Comparison of ENCODE assay signal across 16 cellular contexts in the genomic region with DNA sequence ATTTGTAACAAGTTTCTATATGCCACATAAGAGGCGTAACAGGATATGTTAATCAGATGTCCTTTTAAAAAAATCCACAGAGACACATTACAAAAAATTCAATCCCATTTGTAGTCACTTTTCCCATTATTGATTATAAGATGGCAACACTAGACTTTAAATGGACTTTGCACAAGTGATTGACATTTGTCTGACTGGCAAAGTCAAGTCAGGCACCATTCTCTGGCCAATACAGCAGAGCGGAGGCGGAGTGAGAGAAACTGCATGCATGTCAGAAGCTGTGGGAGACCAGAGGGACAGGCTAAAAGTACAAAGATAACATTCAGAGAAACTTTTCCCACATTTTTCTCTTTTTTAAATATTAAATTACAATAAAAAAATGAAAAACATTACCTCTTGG. TPM values are rescaled to one million over a fixed set of nuclear protein-coding genes. Genes with fewer than 3 reads are reported as not detected.
DNase-seq lines count a peak whose midpoint lies in the region; ATAC-seq, FAIRE-seq and TF ChIP-seq lines count a peak whose summit lies in the region.
"Had no signal": no experiment of that assay in that cellular context is flagged by ENCODE, and none has a peak within 500 bp of the region (broad histone marks: within the 10 kb centered on the region; RNA-seq: fewer than 3 reads in every experiment).

No MANE protein-coding gene starts in this region.

- intact Hi-C loops in heart left ventricle (cut with DNase I) = no loop called here
- intact Hi-C loops in Right ventricle myocardium inferior (cut with DNase I) = no loop called here
- intact Hi-C loops in esophagus muscularis mucosa (cut with DNase I) = no loop called here
- intact Hi-C loops in spleen (cut with DNase I; ENCODE audit: low total_unique reads) = no loop called here

- H3K27ac ChIP-seq in heart left ventricle = peak overlapping the region in 8 of 12 donors; percentile 2 to 72 (median 36)
- H3K27ac ChIP-seq in esophagus muscularis mucosa (replicated peaks in 1 of 4) = peak overlapping the region; percentile 54 to 67 (median 64)
- H3K27ac ChIP-seq in spleen = no peak overlapping the region

- TF ChIP-seq POLR2A in heart left ventricle (IDR thresholded peaks at IDR 0.05) (no peak), esophagus muscularis mucosa (IDR thresholded peaks at IDR 0.05; ENCODE audit: low read depth) (no peak), spleen (IDR thresholded peaks at IDR 0.05) (no peak)

- no peaks in the 10 kb centered on the region for H3K9me3 ChIP-seq in heart left ventricle
- H3K9me3 ChIP-seq in esophagus muscularis mucosa = no peaks in the 10 kb centered on the region
- H3K9me3 ChIP-seq in spleen = peaks cover 0 to 9% (median 3%) of the 10 kb centered on the region in 8 donors
- H3K9me3 ChIP-seq: MG63 had no signal

- H3K4me1 ChIP-seq in heart left ventricle = peaks cover 0 to 20% (median 7%) of the 10 kb centered on the region in 12 donors
- H3K4me1 ChIP-seq in esophagus muscularis mucosa = peaks cover 6 to 21% (median 16%) of the 10 kb centered on the region in 4 donors
- H3K4me1 ChIP-seq in spleen = no peaks in the 10 kb centered on the region

- 91 to 98% (median 93%) methylated on average over 3 of the region's 3 CpGs for WGBS in heart left ventricle, 4 donors
- 93% methylated on average over 3 of the region's 3 CpGs for WGBS in esophagus muscularis mucosa
- WGBS in spleen, 5 donors = 91 to 100% (median 97%) methylated on average over 3 of the region's 3 CpGs

- no peaks in the 10 kb centered on the region for H3K36me3 ChIP-seq in heart left ventricle
- H3K36me3 ChIP-seq in esophagus muscularis mucosa = no peaks in the 10 kb centered on the region
- no peaks in the 10 kb centered on the region for H3K36me3 ChIP-seq in spleen
- H3K36me3 ChIP-seq: MG63 had no signal

- no peak for ATAC-seq in heart left ventricle
- ATAC-seq in Right ventricle myocardium inferior = no peak

- H3K27me3 ChIP-seq in heart left ventricle (no peaks in the 10 kb centered on the region), esophagus muscularis mucosa (no peaks in the 10 kb centered on the region), spleen (replicated peaks in 1 of 7) (no peaks in the 10 kb centered on the region)
- H3K27me3 ChIP-seq: MG63 had no signal

- TF ChIP-seq CTCF in heart left ventricle (IDR thresholded peaks at IDR 0.05) (no peak), esophagus muscularis mucosa (IDR thresholded peaks at IDR 0.05) (no peak), spleen (IDR thresholded peaks at IDR 0.05 in 8 of 11, conservative IDR thresholded peaks at IDR 0.05 in 3 of 11) (no peak)

- no peak for DNase-seq in heart left ventricle
- DNase-seq in Right ventricle myocardium inferior (ENCODE audit: missing footprints) = no peak
- DNase-seq in esophagus muscularis mucosa (ENCODE audit: extremely low spot score) = no peak
- peak; percentile 2 for DNase-seq in myocyte (ENCODE audit: low read depth)
- DNase-seq in activated CD4-positive, CD25-positive, alpha-beta regulatory T cell (lab: John Stamatoyannopoulos, UW) = no peak
- no peak for DNase-seq in spleen
- DNase-seq in NCI-H774 (lab: John Stamatoyannopoulos, UW) = no peak
- DNase-seq in frontal cortex (ENCODE audit: low spot score in 2 of 2) = no peak
- DNase-seq: C1 segment of cervical spinal cord, DMS 273 treated with DMSO at 0.1 percent for 48 hours, MG63, NCI-H1105, NCI-H187, NCI-H510A treated with DMSO at 0.1 percent for 48 hours, SIG-M5 had no signal

- FAIRE-seq in frontal cortex (lab: Jason Lieb, UNC) = no peak
- FAIRE-seq: RCC 7860 had no signal

- no peak for TF ChIP-seq EP300 in esophagus muscularis mucosa (IDR thresholded peaks at IDR 0.05)

- no peak overlapping the region for H3K4me3 ChIP-seq in heart left ventricle
- no peak overlapping the region for H3K4me3 ChIP-seq in esophagus muscularis mucosa
- H3K4me3 ChIP-seq in spleen = no peak overlapping the region
- H3K4me3 ChIP-seq: MG63 had no signal

RNA-seq across cellular contexts. Expression of a gene that starts 28.1 kb away (rescaled TPM):
- total RNA-seq in heart left ventricle = 100 to 1,000 TPM; 137 to 439 (median 218) TPM
- polyA plus RNA-seq in heart left ventricle = 10 to 100 TPM; 63.3 to 90.2 TPM
- total RNA-seq in Right ventricle myocardium inferior = 246 TPM
- 100 to 1,000 TPM in 3 of 4 donors, 10 to 100 TPM in 1; 88.9 to 455 (median 205) TPM for total RNA-seq in esophagus muscularis mucosa
- 2.3 and 3.7 TPM in 2 replicates for total RNA-seq in myocyte
- polyA plus RNA-seq in myocyte (2012) = 2.8 TPM
- total RNA-seq in spleen = 100 to 1,000 TPM in 1 of 7 donors, 10 to 100 TPM in 5, 1 to 10 TPM in 1; 8.6 to 150 (median 32.4) TPM
- polyA plus RNA-seq in spleen = 1 to 10 TPM; 3.1 to 10.0 (median 6.5) TPM
- total RNA-seq in frontal cortex = 6.9 TPM

Comparison
In these comparisons a context has a peak if more than half of its experiments do, and no peak if none do; other contexts are left out.
1. H3K27ac ChIP-seq: peak in heart left ventricle (8 of 12) and esophagus muscularis mucosa (4 of 4); none in spleen (0 of 8).